In the genomic region with DNA sequence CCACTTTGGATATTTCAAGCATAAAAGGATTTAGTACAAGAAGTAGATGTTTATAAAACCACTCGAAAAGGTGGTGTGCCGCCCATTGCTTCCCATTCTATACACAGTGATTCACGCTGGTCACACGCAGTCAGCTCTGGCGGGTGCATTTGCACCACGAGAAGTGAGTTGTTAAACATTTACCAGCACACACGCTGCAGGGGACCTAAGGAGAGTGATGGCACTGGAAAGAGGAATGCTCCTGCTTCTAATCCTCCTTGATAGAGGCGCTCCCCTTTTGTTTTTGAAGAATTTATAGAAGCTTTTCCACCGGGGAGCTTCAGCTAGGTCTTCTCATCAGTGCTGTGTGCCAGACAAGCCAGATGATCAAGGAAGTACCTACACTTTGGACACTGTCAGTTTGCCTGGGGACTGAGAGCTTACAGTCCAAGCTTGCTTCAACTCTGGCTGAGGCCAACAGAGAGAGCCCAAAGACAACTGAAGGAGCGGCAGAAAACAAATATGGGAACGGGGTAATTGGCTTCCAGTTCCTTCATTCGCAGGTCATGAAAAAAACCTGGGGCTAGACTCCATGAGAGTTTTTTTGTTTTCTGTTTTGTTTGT, we compare ENCODE assay signal across 26 cellular contexts. TPM values are rescaled to one million over a fixed set of nuclear protein-coding genes. Genes with fewer than 3 reads are reported as not detected.
DNase-seq lines count a peak whose midpoint lies in the region; ATAC-seq and TF ChIP-seq lines count a peak whose summit lies in the region.
"Had no signal": no experiment of that assay in that cellular context is flagged by ENCODE, and none has a peak within 500 bp of the region (broad histone marks: within the 10 kb centered on the region; RNA-seq: fewer than 3 reads in every experiment).

No MANE protein-coding gene starts in this region.

- no peak for TF ChIP-seq CTCF in MCF 10A (IDR thresholded peaks at IDR 0.05; ENCODE audit: unreplicated experiment)
- no peak for TF ChIP-seq CTCF in breast epithelium (IDR thresholded peaks at IDR 0.05)
- TF ChIP-seq CTCF in neural progenitor cell (IDR thresholded peaks at IDR 0.05), result no peak

- BruUV-seq in MCF 10A (replicated peaks; lab: Mats Ljungman, UMichigan), result no TSS peak

- H3K27ac ChIP-seq in breast epithelium (no peak overlapping the region), neural progenitor cell (no peak overlapping the region)
- H3K27ac ChIP-seq: Peyer's patch, SJSA1, uterus had no signal

- no peak overlapping the region for H3K9ac ChIP-seq in neural progenitor cell

- H3K27me3 ChIP-seq in breast epithelium, result no peaks in the 10 kb centered on the region
- no peaks in the 10 kb centered on the region for H3K27me3 ChIP-seq in neural progenitor cell
- H3K27me3 ChIP-seq: Peyer's patch, SJSA1, uterus had no signal

- H2AFZ ChIP-seq in neural progenitor cell (replicated peaks), result peak overlapping the region; percentile 57

- H3K36me3 ChIP-seq in breast epithelium, result no peaks in the 10 kb centered on the region
- no peaks in the 10 kb centered on the region for H3K36me3 ChIP-seq in neural progenitor cell
- H3K36me3 ChIP-seq: Peyer's patch, SJSA1, uterus had no signal

- TF ChIP-seq POLR2A in breast epithelium (IDR thresholded peaks at IDR 0.05), result no peak

- peaks cover 9% of the 10 kb centered on the region for H3K36me3 Mint-ChIP-seq in MCF 10A (ENCODE audit: insufficient read depth, unreplicated experiment)
- H3K36me3 Mint-ChIP-seq in neural progenitor cell, result no peaks in the 10 kb centered on the region
- H3K36me3 Mint-ChIP-seq in activated T-helper 17 cell treated with anti-CD3 and anti-CD28 coated beads, Interleukin-2, amount 50 U/mL, for 72 hours (ENCODE audit: low read depth), result no peaks in the 10 kb centered on the region
- H3K36me3 Mint-ChIP-seq: activated CD4-positive, alpha-beta memory T cell treated with anti-CD3 and anti-CD28 coated beads for 36 hours had no signal

- no peaks in the 10 kb centered on the region for H3K79me2 ChIP-seq in neural progenitor cell (ENCODE audit: low read depth)

- no peaks in the 10 kb centered on the region for H3K27me3 Mint-ChIP-seq in MCF 10A (ENCODE audit: insufficient read depth, unreplicated experiment)
- peaks cover 16% of the 10 kb centered on the region for H3K27me3 Mint-ChIP-seq in neural progenitor cell (ENCODE audit: insufficient read depth, low read depth)
- peaks cover 36% of the 10 kb centered on the region for H3K27me3 Mint-ChIP-seq in activated T-helper 17 cell treated with anti-CD3 and anti-CD28 coated beads, Interleukin-2, amount 50 U/mL, for 72 hours

- POLR2A ChIA-PET in MCF 10A (lab: Yijun Ruan, JAX), result interaction anchor here (0.9 to 1.8 kb wide), 2 partner anchors 103 to 115 kb away, joined by 5 read pairs; no protein-coding TSS in a partner anchor

- no peaks in the 10 kb centered on the region for H3K9me3 Mint-ChIP-seq in MCF 10A (ENCODE audit: unreplicated experiment)
- peaks cover 3% of the 10 kb centered on the region for H3K9me3 Mint-ChIP-seq in neural progenitor cell
- no peaks in the 10 kb centered on the region for H3K9me3 Mint-ChIP-seq in activated T-helper 17 cell treated with anti-CD3 and anti-CD28 coated beads, Interleukin-2, amount 50 U/mL, for 72 hours
- H3K9me3 Mint-ChIP-seq: activated CD4-positive, alpha-beta memory T cell treated with anti-CD3 and anti-CD28 coated beads for 36 hours; neural crest cell; T-helper 2 cell treated with Interferon-gamma antibody and Interleukin-4, amounts not matched to agents 5 μg/mL and 100 μg/mL, for 36 hours had no signal

- peaks cover 2% of the 10 kb centered on the region for H3F3A ChIP-seq in neural progenitor cell (ENCODE audit: low read depth)

- ATAC-seq in activated T-helper 17 cell treated with anti-CD3 and anti-CD28 coated beads, Interleukin-2, amount 50 U/mL, for 72 hours (replicated peaks), result no peak

- H3K4me3 ChIP-seq in breast epithelium (no peak overlapping the region), neural progenitor cell (no peak overlapping the region)
- H3K4me3 ChIP-seq: Peyer's patch, SJSA1, uterus had no signal

- H3K4me1 Mint-ChIP-seq in MCF 10A (ENCODE audit: insufficient read depth, unreplicated experiment) (peaks cover 4% of the 10 kb centered on the region), neural progenitor cell (peaks cover 6% of the 10 kb centered on the region)
- no peaks in the 10 kb centered on the region for H3K4me1 Mint-ChIP-seq in activated T-helper 17 cell treated with anti-CD3 and anti-CD28 coated beads, Interleukin-2, amount 50 U/mL, for 72 hours
- H3K4me1 Mint-ChIP-seq: neural crest cell had no signal

- no peak for DNase-seq in MCF 10A (ENCODE audit: unreplicated experiment)
- DNase-seq in breast epithelium (ENCODE audit: low spot score in 2 of 2), result no peak
- peak; percentile 84 for DNase-seq in kidney glomerular epithelial cell (lab: John Stamatoyannopoulos, UW)
- peak; percentile 9 for DNase-seq in neural progenitor cell (ENCODE audit: low spot score)
- no peak for DNase-seq in cerebellar nuclear complex (lab: John Stamatoyannopoulos, UW)
- no peak for DNase-seq in activated CD4-positive, alpha-beta T cell treated with anti-CD3 and anti-CD28 coated beads for 4 hours
- no peak for DNase-seq in NK-92 (lab: John Stamatoyannopoulos, UW; ENCODE audit: unreplicated experiment)
- DNase-seq: activated CD4-positive, alpha-beta memory T cell treated with anti-CD3 and anti-CD28 coated beads for 36 hours; dermis blood vessel endothelial cell; GOT3; Karpas-422; midbrain; NCI-H1048; NCI-H2081; NCI-H446 treated with DMSO at 0.1 percent for 48 hours; NK-92 treated with Interleukin-12 subunit alpha and Interleukin-12 subunit beta, amount 100 ng/mL, for 24 hours; Peyer's patch; stimulated activated CD4-positive, alpha-beta T cell treated with anti-CD3 and anti-CD28 coated beads, Interleukin-12 subunit alpha, Interleukin-12 subunit beta, amount 100 ng/mL, for 4 hours; uterus had no signal

- CTCF ChIA-PET in MCF 10A (lab: Yijun Ruan, JAX), result interaction anchor here (0.7 to 2.9 kb wide), 8 partner anchors 10 to 202 kb away, joined by 3 to 14 read pairs (median 4); partner anchors contain the start of gene VARS2

- no peaks in the 10 kb centered on the region for H3K4me1 ChIP-seq in breast epithelium
- peaks cover 3% of the 10 kb centered on the region for H3K4me1 ChIP-seq in neural progenitor cell
- H3K4me1 ChIP-seq: Peyer's patch, SJSA1, uterus had no signal

- no peaks in the 10 kb centered on the region for H4K20me1 ChIP-seq in neural progenitor cell (ENCODE audit: low read depth)

- no peak overlapping the region for H3K4me2 ChIP-seq in neural progenitor cell

- intact Hi-C loops in MCF 10A (cut with micrococcal nuclease), result no loop called here
- intact Hi-C loops in breast epithelium (cut with DNase I; ENCODE audit: low total_unique reads), result no loop called here

- H3K27ac Mint-ChIP-seq in MCF 10A (ENCODE audit: low read depth, unreplicated experiment) (peak overlapping the region; percentile 29), neural progenitor cell (peak overlapping the region; percentile 34)
- H3K27ac Mint-ChIP-seq in activated T-helper 17 cell treated with anti-CD3 and anti-CD28 coated beads, Interleukin-2, amount 50 U/mL, for 72 hours, result no peak overlapping the region
- H3K27ac Mint-ChIP-seq: activated CD4-positive, alpha-beta memory T cell treated with anti-CD3 and anti-CD28 coated beads for 36 hours; T-helper 2 cell treated with Interferon-gamma antibody and Interleukin-4, amounts not matched to agents 5 μg/mL and 100 μg/mL, for 36 hours had no signal

- H3K9me3 ChIP-seq in breast epithelium (no peaks in the 10 kb centered on the region), neural progenitor cell (ENCODE audit: low read depth) (no peaks in the 10 kb centered on the region)
- H3K9me3 ChIP-seq: Peyer's patch, SJSA1, uterus had no signal

- H3K4me3 Mint-ChIP-seq in MCF 10A (ENCODE audit: unreplicated experiment), result no peak overlapping the region
- H3K4me3 Mint-ChIP-seq in neural progenitor cell, result no peak overlapping the region
- no peak overlapping the region for H3K4me3 Mint-ChIP-seq in activated T-helper 17 cell treated with anti-CD3 and anti-CD28 coated beads, Interleukin-2, amount 50 U/mL, for 72 hours
- H3K4me3 Mint-ChIP-seq: activated CD4-positive, alpha-beta memory T cell treated with anti-CD3 and anti-CD28 coated beads for 36 hours; neural crest cell; T-helper 2 cell treated with Interferon-gamma antibody and Interleukin-4, amounts not matched to agents 5 μg/mL and 100 μg/mL, for 36 hours had no signal

RNA-seq across cellular contexts. Expression of gene MUC22, which starts 31.2 kb away (rescaled TPM):
- total RNA-seq in MCF 10A (2022) (not detected in 2 replicates), breast epithelium (not detected), neural progenitor cell (ENCODE audit: low replicate concordance) (0.03 TPM in 1 of 2 replicates, not detected in the other)
- total RNA-seq in activated T-helper 17 cell treated with anti-CD3 and anti-CD28 coated beads, Interleukin-2, amount 50 U/mL, for 72 hours, result not detected
- total RNA-seq: activated CD4-positive, alpha-beta memory T cell treated with anti-CD3 and anti-CD28 coated beads for 36 hours; dermis blood vessel endothelial cell; endothelial cell of umbilical vein; HT1080; neural crest cell; Peyer's patch; SJSA1; subcutaneous adipose tissue; uterus had no signal

RNA-seq across cellular contexts. Expression of gene MUC21, which starts 58.0 kb away (rescaled TPM):
- not detected in 2 replicates for total RNA-seq in MCF 10A (2022)
- not detected for total RNA-seq in breast epithelium
- not detected in 2 replicates for total RNA-seq in neural progenitor cell (ENCODE audit: low replicate concordance)
- total RNA-seq in activated T-helper 17 cell treated with anti-CD3 and anti-CD28 coated beads, Interleukin-2, amount 50 U/mL, for 72 hours, result not detected
- total RNA-seq: activated CD4-positive, alpha-beta memory T cell treated with anti-CD3 and anti-CD28 coated beads for 36 hours; dermis blood vessel endothelial cell; endothelial cell of umbilical vein; HT1080; neural crest cell; Peyer's patch; SJSA1; subcutaneous adipose tissue had no signal

Comparison
In these comparisons a context has a peak if more than half of its experiments do, and no peak if none do; other contexts are left out.
1. DNase-seq: peak in kidney glomerular epithelial cell (single experiment) and neural progenitor cell (single experiment); none in MCF 10A (single experiment), breast epithelium (0 of 2), cerebellar nuclear complex (0 of 2), activated CD4-positive, alpha-beta T cell treated with anti-CD3 and anti-CD28 coated beads for 4 hours (0 of 2) and NK-92 (single experiment).